Comparison of ENCODE assay signal across 19 cellular contexts in the genomic region with DNA sequence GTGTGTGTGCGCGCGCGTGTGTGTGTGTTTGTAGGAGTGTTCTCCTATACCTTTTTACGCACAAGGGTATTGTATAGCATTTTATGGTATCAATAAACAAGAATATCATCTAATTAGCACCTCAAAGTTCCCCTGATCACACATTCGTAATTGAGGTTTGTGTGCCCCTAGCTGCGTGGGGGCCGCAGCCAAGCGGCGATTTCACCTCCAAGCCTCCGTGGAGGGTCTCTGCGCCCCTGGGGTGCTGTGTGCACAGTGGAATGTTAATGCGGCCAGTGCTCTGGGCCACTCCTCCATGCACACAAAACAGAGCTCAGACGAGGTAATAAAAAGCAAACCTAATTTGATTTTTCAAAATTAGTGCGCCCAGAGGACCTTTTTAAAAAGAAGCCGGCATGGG.
A peak's percentile ranks its signal among the peaks of the same experiment; 100 is the strongest.
DNase-seq lines count a peak whose midpoint lies in the region; ATAC-seq and TF ChIP-seq lines count a peak whose summit lies in the region.
"Had no signal": no experiment of that assay in that cellular context is flagged by ENCODE, and none has a peak within 500 bp of the region (broad histone marks: within the 10 kb centered on the region; RNA-seq: fewer than 3 reads in every experiment).

No MANE protein-coding gene starts in this region.

- H2AFZ ChIP-seq in neuronal stem cell (ENCODE audit: low read length) = no peak overlapping the region
- H2AFZ ChIP-seq: GM23248 had no signal

- peaks cover 0 to 4% (median 0%) of the 10 kb centered on the region in 9 donors for H3K27me3 ChIP-seq in heart left ventricle
- H3K27me3 ChIP-seq in neuronal stem cell (ENCODE audit: control insufficient read depth in 3 of 3, insufficient read depth in 3 of 3, low read depth in 1 of 3, low read length in 3 of 3) = peaks cover 0 to 28% (median 0%) of the 10 kb centered on the region in 3 experiments
- H3K27me3 ChIP-seq: BE2C had no signal

- H4K91ac ChIP-seq in neuronal stem cell (ENCODE audit: low read depth, low read length, poor library complexity) = no peak overlapping the region

- peak overlapping the region; percentile 62 for H3K18ac ChIP-seq in neuronal stem cell (ENCODE audit: low read length)

- H3K4me3 Mint-ChIP-seq in chondrocyte (ENCODE audit: unreplicated experiment) (no peak overlapping the region), nephron progenitor cell (no peak overlapping the region)
- H3K4me3 Mint-ChIP-seq in activated T-helper 2 cell treated with anti-CD3 and anti-CD28 coated beads, Interferon-gamma antibody, Interleukin-2, Interleukin-4, amounts not matched to agents 10 μg/mL and 5 μg/mL and 100 μg/mL, durations not matched to agents 14 hours and 24 hours and 36 hours (ENCODE audit: low read depth) = no peak overlapping the region
- H3K4me3 Mint-ChIP-seq: CD4-positive, alpha-beta memory T cell; H9 had no signal

- H3K23ac ChIP-seq in neuronal stem cell (ENCODE audit: low read depth, low read length, poor library complexity) = no peak overlapping the region

- H2BK5ac ChIP-seq in neuronal stem cell (ENCODE audit: low read length) = no peak overlapping the region

- H3K4me1 Mint-ChIP-seq in chondrocyte (ENCODE audit: low read depth) (no peaks in the 10 kb centered on the region), nephron progenitor cell (peaks cover 84% of the 10 kb centered on the region)
- no peaks in the 10 kb centered on the region for H3K4me1 Mint-ChIP-seq in activated T-helper 2 cell treated with anti-CD3 and anti-CD28 coated beads, Interferon-gamma antibody, Interleukin-2, Interleukin-4, amounts not matched to agents 10 μg/mL and 5 μg/mL and 100 μg/mL, durations not matched to agents 14 hours and 24 hours and 36 hours (ENCODE audit: low read depth)
- H3K4me1 Mint-ChIP-seq: CD4-positive, alpha-beta memory T cell had no signal

- H3K27ac ChIP-seq in heart left ventricle = no peak overlapping the region
- H3K27ac ChIP-seq in neuronal stem cell (replicated peaks; ENCODE audit: low read length) = no peak overlapping the region
- H3K27ac ChIP-seq: 22Rv1, GM23248 had no signal

- H3K9me3 Mint-ChIP-seq in chondrocyte (ENCODE audit: low read depth) (no peaks in the 10 kb centered on the region), nephron progenitor cell (no peaks in the 10 kb centered on the region)
- no peaks in the 10 kb centered on the region for H3K9me3 Mint-ChIP-seq in activated T-helper 2 cell treated with anti-CD3 and anti-CD28 coated beads, Interferon-gamma antibody, Interleukin-2, Interleukin-4, amounts not matched to agents 10 μg/mL and 5 μg/mL and 100 μg/mL, durations not matched to agents 14 hours and 24 hours and 36 hours
- H3K9me3 Mint-ChIP-seq: H9 had no signal

- no peak overlapping the region for H2BK120ac ChIP-seq in neuronal stem cell (ENCODE audit: low read depth, low read length)

- no peaks in the 10 kb centered on the region for H3K36me3 Mint-ChIP-seq in chondrocyte (ENCODE audit: low read depth)
- H3K36me3 Mint-ChIP-seq in nephron progenitor cell (ENCODE audit: low read depth) = no peaks in the 10 kb centered on the region
- H3K36me3 Mint-ChIP-seq in activated T-helper 2 cell treated with anti-CD3 and anti-CD28 coated beads, Interferon-gamma antibody, Interleukin-2, Interleukin-4, amounts not matched to agents 10 μg/mL and 5 μg/mL and 100 μg/mL, durations not matched to agents 14 hours and 24 hours and 36 hours (ENCODE audit: low read depth) = no peaks in the 10 kb centered on the region
- H3K36me3 Mint-ChIP-seq: CD4-positive, alpha-beta memory T cell had no signal

- H2BK15ac ChIP-seq in neuronal stem cell (ENCODE audit: low read length) = no peak overlapping the region

- H2AK5ac ChIP-seq in neuronal stem cell (ENCODE audit: low read depth, low read length) = no peak overlapping the region

- no peak for TF ChIP-seq CTCF in heart left ventricle (IDR thresholded peaks at IDR 0.05)
- TF ChIP-seq CTCF in chondrocyte (IDR thresholded peaks at IDR 0.05) = no peak
- TF ChIP-seq CTCF in nephron progenitor cell (IDR thresholded peaks at IDR 0.05) = no peak

- WGBS in heart left ventricle, 4 donors = 73 to 89% (median 80%) methylated on average over 16 of the region's 16 CpGs
- no CpG with 5 or more reads among the region's 16 CpGs for WGBS in neuronal stem cell (ENCODE audit: extremely low coverage in 2 of 2, insufficient read length in 2 of 2, insufficient replicate concordance in 1 of 2), 2 donors

- H3K4me1 ChIP-seq in heart left ventricle = peaks cover 0 to 14% (median 4%) of the 10 kb centered on the region in 12 donors
- peaks cover 0 to 51% of the 10 kb centered on the region in 2 donors for H3K4me1 ChIP-seq in neuronal stem cell (ENCODE audit: control insufficient read depth in 2 of 2, insufficient read depth in 1 of 2, low read depth in 1 of 2, low read length in 2 of 2)

- no peak overlapping the region for H3K4ac ChIP-seq in neuronal stem cell (ENCODE audit: low read length)

- H3K9ac ChIP-seq in neuronal stem cell (ENCODE audit: low read depth, low read length, poor library complexity) = no peak overlapping the region
- H3K9ac ChIP-seq: GM23248 had no signal

- intact Hi-C loops in Right ventricle myocardium inferior (cut with DNase I) = loop anchor here (10.0 kb wide), 1 partner anchor 412 kb away; no protein-coding TSS in a partner anchor
- intact Hi-C loops in heart left ventricle (cut with DNase I) = loop anchor here in 4 of 10 donors (10.0 kb wide), 3 partner anchors 92 to 422 kb away; no protein-coding TSS in a partner anchor
- intact Hi-C loops in activated T-helper 2 cell treated with anti-CD3 and anti-CD28 coated beads, Interferon-gamma antibody, Interleukin-2, Interleukin-4, amounts not matched to agents 10 μg/mL and 5 μg/mL and 100 μg/mL, durations not matched to agents 14 hours and 24 hours and 36 hours (cut with micrococcal nuclease) = no loop called here

- no peaks in the 10 kb centered on the region for H3K79me1 ChIP-seq in neuronal stem cell (ENCODE audit: low read depth, low read length)

- H3K36me3 ChIP-seq in heart left ventricle (no peaks in the 10 kb centered on the region), neuronal stem cell (replicated peaks in 1 of 2; ENCODE audit: control insufficient read depth in 2 of 2, insufficient read depth in 2 of 2, low read length in 2 of 2) (no peaks in the 10 kb centered on the region)
- H3K36me3 ChIP-seq: BE2C had no signal

- no peak overlapping the region for H3K14ac ChIP-seq in neuronal stem cell (ENCODE audit: low read length)

- DNase-seq in Right ventricle myocardium inferior (ENCODE audit: missing footprints) (peak; percentile 45), heart left ventricle (no peak), chondrocyte (ENCODE audit: low spot score) (peak; percentile 44), nephron progenitor cell (no peak), neuronal stem cell (ENCODE audit: low spot score) (no peak), Ammon's horn (ENCODE audit: low spot score) (no peak), NCI-H345 treated with DMSO at 0.1 percent for 48 hours (lab: John Stamatoyannopoulos, UW; ENCODE audit: unreplicated experiment) (no peak)
- no peak for DNase-seq in activated T-helper 2 cell treated with anti-CD3 and anti-CD28 coated beads, Interferon-gamma antibody, Interleukin-2, Interleukin-4, amounts not matched to agents 10 μg/mL and 5 μg/mL and 100 μg/mL, durations not matched to agents 14 hours and 24 hours and 36 hours (ENCODE audit: low spot score)
- DNase-seq: BE2C; Calu3; CD4-positive, alpha-beta memory T cell; COR-L47; DMS53; DMS79 treated with DMSO at 0.1 percent for 48 hours; GF-D8; GM23248; H9 had no signal

- H3K9me3 ChIP-seq in heart left ventricle (no peaks in the 10 kb centered on the region), neuronal stem cell (replicated peaks in 1 of 2; ENCODE audit: control insufficient read depth in 2 of 2, insufficient read depth in 1 of 2, low read depth in 1 of 2, low read length in 2 of 2) (peaks cover 0 to 1% of the 10 kb centered on the region in 2 donors)
- H3K9me3 ChIP-seq: BE2C had no signal

- H3K27me3 Mint-ChIP-seq in chondrocyte (ENCODE audit: low read depth) (peaks cover 60% of the 10 kb centered on the region), nephron progenitor cell (ENCODE audit: low read depth, poor library complexity) (peaks cover 5% of the 10 kb centered on the region)
- no peaks in the 10 kb centered on the region for H3K27me3 Mint-ChIP-seq in activated T-helper 2 cell treated with anti-CD3 and anti-CD28 coated beads, Interferon-gamma antibody, Interleukin-2, Interleukin-4, amounts not matched to agents 10 μg/mL and 5 μg/mL and 100 μg/mL, durations not matched to agents 14 hours and 24 hours and 36 hours (ENCODE audit: low read depth)

- H4K8ac ChIP-seq in neuronal stem cell (ENCODE audit: low read depth, low read length) = no peak overlapping the region

- no peak overlapping the region for H2BK12ac ChIP-seq in neuronal stem cell (ENCODE audit: low read length)

- no peak overlapping the region for H3K4me2 ChIP-seq in neuronal stem cell (ENCODE audit: insufficient read depth, low read length, poor library complexity, severe bottlenecking)

- H3K4me3 ChIP-seq in heart left ventricle (no peak overlapping the region), neuronal stem cell (ENCODE audit: low read length in 2 of 2) (no peak overlapping the region)
- H3K4me3 ChIP-seq: GM23248 had no signal

- no peak for TF ChIP-seq POLR2A in heart left ventricle (IDR thresholded peaks at IDR 0.05)

- ATAC-seq in Right ventricle myocardium inferior (no peak), heart left ventricle (no peak)
- ATAC-seq: HCT116 had no signal

- H3K27ac Mint-ChIP-seq in chondrocyte (ENCODE audit: unreplicated experiment) = no peak overlapping the region
- H3K27ac Mint-ChIP-seq in nephron progenitor cell = peak overlapping the region; percentile 28
- H3K27ac Mint-ChIP-seq in activated T-helper 2 cell treated with anti-CD3 and anti-CD28 coated beads, Interferon-gamma antibody, Interleukin-2, Interleukin-4, amounts not matched to agents 10 μg/mL and 5 μg/mL and 100 μg/mL, durations not matched to agents 14 hours and 24 hours and 36 hours = no peak overlapping the region
- H3K27ac Mint-ChIP-seq: CD4-positive, alpha-beta memory T cell had no signal

Comparison
In these comparisons a context has a peak if more than half of its experiments do, and no peak if none do; other contexts are left out.
1. DNase-seq: peak in Right ventricle myocardium inferior (single experiment) and chondrocyte (single experiment); none in heart left ventricle (0 of 5), nephron progenitor cell (single experiment), neuronal stem cell (single experiment), Ammon's horn (single experiment), activated T-helper 2 cell treated with anti-CD3 and anti-CD28 coated beads, Interferon-gamma antibody, Interleukin-2, Interleukin-4, amounts not matched to agents 10 μg/mL and 5 μg/mL and 100 μg/mL, durations not matched to agents 14 hours and 24 hours and 36 hours (single experiment) and NCI-H345 treated with DMSO at 0.1 percent for 48 hours (single experiment).